Comparison of ENCODE assay signal across 2 cellular contexts in genomic region chr1:44375547-44375946, GRCh38.
A peak's percentile ranks its signal among the peaks of the same experiment; 100 is the strongest.
TF ChIP-seq lines count a peak whose summit lies in the region.

No MANE protein-coding gene starts in this region.

TF ChIP-seq in A549, 52 proteins besides CTCF, POLR2A, EP300 and RAD21:
- no peak for TF ChIP-seq EHF (CRISPR knock-in tag; IDR thresholded peaks at IDR 0.05)
- no peak for TF ChIP-seq TFCP2L1 (CRISPR knock-in tag; IDR thresholded peaks at IDR 0.05)
- TF ChIP-seq ZFP36 (IDR thresholded peaks at IDR 0.05; ENCODE audit: borderline replicate concordance, partially characterized antibody), result peak; percentile 61
- no peak for TF ChIP-seq TP53 (CRISPR knock-in tag; IDR thresholded peaks at IDR 0.05)

TF ChIP-seq in K562, 482 proteins besides CTCF, POLR2A, EP300 and RAD21:
- TF ChIP-seq RBM25 (IDR thresholded peaks at IDR 0.05; ENCODE audit: low read depth, low read length, severe bottlenecking) (peak; percentile 72), SMARCA5 (IDR thresholded peaks at IDR 0.05) (peak; percentile 41; the same call in 1 of the 2 replicates), ZNF592 (IDR thresholded peaks at IDR 0.05) (no peak), NR4A1 (CRISPR knock-in tag; IDR thresholded peaks at IDR 0.05) (no peak), NR4A1 (tag; IDR thresholded peaks at IDR 0.05) (no peak), ZFP36 (IDR thresholded peaks at IDR 0.05; ENCODE audit: low read depth, low read length, partially characterized antibody) (peak; percentile 98), ZNF436 (CRISPR knock-in tag; IDR thresholded peaks at IDR 0.05) (0 out of 2 replicates have a peak, but pooled peaks have one; percentile 73), BCOR (IDR thresholded peaks at IDR 0.05) (peak; percentile 34; the same call in 1 of the 2 replicates)
